In the genomic region with DNA sequence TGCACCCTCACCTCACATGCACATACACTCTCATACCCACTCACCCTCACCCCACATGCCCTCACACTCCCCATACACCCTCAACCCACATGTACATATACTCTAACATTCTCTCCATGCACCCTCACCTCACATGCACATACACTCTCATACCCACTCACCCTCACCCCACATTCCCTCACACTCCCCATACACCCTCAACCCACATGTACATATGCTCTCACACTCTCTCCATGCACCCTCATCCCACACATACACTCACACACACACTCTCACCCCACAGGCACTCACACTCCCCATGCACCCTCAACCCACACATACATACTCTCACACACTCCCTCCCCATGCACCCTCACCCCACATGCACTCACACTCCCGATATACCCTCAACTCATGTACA, we compare ENCODE assay signal across 1 cellular context.
TF ChIP-seq lines count a peak whose summit lies in the region.

No MANE protein-coding gene starts in this region.

TF ChIP-seq in IMR-90, 13 proteins besides CTCF, POLR2A, EP300 and RAD21:
- TF ChIP-seq CHD1 (IDR thresholded peaks at IDR 0.05; ENCODE audit: low read depth, low read length) (no peak), MAZ (IDR thresholded peaks at IDR 0.05; ENCODE audit: borderline replicate concordance, low read depth, low read length) (no peak), RCOR1 (IDR thresholded peaks at IDR 0.05; ENCODE audit: insufficient replicate concordance, low read length) (no peak), BHLHE40 (IDR thresholded peaks at IDR 0.05; ENCODE audit: low read depth, low read length) (no peak), FOS (IDR thresholded peaks at IDR 0.05; ENCODE audit: low read depth, low read length) (no peak), CEBPB (IDR thresholded peaks at IDR 0.05; ENCODE audit: low read depth, low read length) (no peak), MXI1 (IDR thresholded peaks at IDR 0.05; ENCODE audit: borderline replicate concordance, low read depth, low read length) (no peak), MAFK (IDR thresholded peaks at IDR 0.05; ENCODE audit: low read depth, low read length) (no peak), NFE2L2 (IDR thresholded peaks at IDR 0.05; ENCODE audit: low read depth, low read length) (no peak)
- TF ChIP-seq, protein P1, sequence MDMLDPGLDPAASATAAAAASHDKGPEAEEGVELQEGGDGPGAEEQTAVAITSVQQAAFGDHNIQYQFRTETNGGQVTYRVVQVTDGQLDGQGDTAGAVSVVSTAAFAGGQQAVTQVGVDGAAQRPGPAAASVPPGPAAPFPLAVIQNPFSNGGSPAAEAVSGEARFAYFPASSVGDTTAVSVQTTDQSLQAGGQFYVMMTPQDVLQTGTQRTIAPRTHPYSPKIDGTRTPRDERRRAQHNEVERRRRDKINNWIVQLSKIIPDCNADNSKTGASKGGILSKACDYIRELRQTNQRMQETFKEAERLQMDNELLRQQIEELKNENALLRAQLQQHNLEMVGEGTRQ (IDR thresholded peaks at IDR 0.05; ENCODE audit: low read depth, low read length): no peak
- TF ChIP-seq, protein P2, sequence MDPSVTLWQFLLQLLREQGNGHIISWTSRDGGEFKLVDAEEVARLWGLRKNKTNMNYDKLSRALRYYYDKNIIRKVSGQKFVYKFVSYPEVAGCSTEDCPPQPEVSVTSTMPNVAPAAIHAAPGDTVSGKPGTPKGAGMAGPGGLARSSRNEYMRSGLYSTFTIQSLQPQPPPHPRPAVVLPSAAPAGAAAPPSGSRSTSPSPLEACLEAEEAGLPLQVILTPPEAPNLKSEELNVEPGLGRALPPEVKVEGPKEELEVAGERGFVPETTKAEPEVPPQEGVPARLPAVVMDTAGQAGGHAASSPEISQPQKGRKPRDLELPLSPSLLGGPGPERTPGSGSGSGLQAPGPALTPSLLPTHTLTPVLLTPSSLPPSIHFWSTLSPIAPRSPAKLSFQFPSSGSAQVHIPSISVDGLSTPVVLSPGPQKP (IDR thresholded peaks at IDR 0.05; ENCODE audit: borderline replicate concordance, low read depth, low read length): no peak
